ENCODE assay signal across 9 cellular contexts in genomic region chr12:121227294-121227693, GRCh38. TPM values are rescaled to one million over a fixed set of nuclear protein-coding genes. Genes with fewer than 3 reads are reported as not detected.
DNase-seq lines count a peak whose midpoint lies in the region; ATAC-seq and TF ChIP-seq lines count a peak whose summit lies in the region.
"Had no signal": no experiment of that assay in that cellular context is flagged by ENCODE, and none has a peak within 500 bp of the region (broad histone marks: within the 10 kb centered on the region; RNA-seq: fewer than 3 reads in every experiment).

No MANE protein-coding gene starts in this region.

- ATAC-seq in GM21381 (IDR thresholded peaks at IDR 0.05; ENCODE audit: unreplicated experiment) (peak; percentile 63), Right ventricle myocardium inferior (no peak)

- H3K27me3 ChIP-seq in DOHH2 (ENCODE audit: control insufficient read depth, low read length) (no peaks in the 10 kb centered on the region), MM.1S (replicated peaks; ENCODE audit: insufficient read depth, low read length) (no peaks in the 10 kb centered on the region)

- no peaks in the 10 kb centered on the region for H3K36me3 ChIP-seq in DOHH2 (ENCODE audit: control insufficient read depth, low read length)
- no peaks in the 10 kb centered on the region for H3K36me3 ChIP-seq in MM.1S (replicated peaks; ENCODE audit: insufficient read depth, low read length)

- H3K4me1 ChIP-seq in DOHH2 (ENCODE audit: control insufficient read depth, low read length) (peaks cover 38% of the 10 kb centered on the region), MM.1S (ENCODE audit: low read length) (0 out of 2 replicates have a peak, but pooled peaks cover 4% of the 10 kb centered on the region)

- H3K4me2 ChIP-seq in DOHH2 (ENCODE audit: low read length) (peak overlapping the region; percentile 56), MM.1S (ENCODE audit: low read depth, low read length) (peak overlapping the region; percentile 70; the same call in 1 of the 2 replicates)

- H3K4me3 ChIP-seq in DOHH2 (ENCODE audit: low read length), result peak overlapping the region; percentile 0; the same call in 1 of the 2 replicates
- no peak overlapping the region for H3K4me3 ChIP-seq in MM.1S (ENCODE audit: low read length)
- H3K4me3 ChIP-seq: skin epidermis had no signal

- peak overlapping the region; percentile 49; the same call in 1 of the 2 replicates for H3K9ac ChIP-seq in MM.1S (ENCODE audit: low read length)

- TF ChIP-seq CTCF in DOHH2 (IDR thresholded peaks at IDR 0.05; ENCODE audit: low read depth, low read length, poor library complexity, severe bottlenecking) (no peak), MM.1S (IDR thresholded peaks at IDR 0.05; ENCODE audit: low read length) (no peak)

- H3K27ac ChIP-seq in DOHH2 (ENCODE audit: low read depth, low read length) (0 out of 2 replicates have a peak overlapping the region, but pooled peaks have one; percentile 8), MM.1S (ENCODE audit: low read length) (peak overlapping the region; percentile 88; the same call in 1 of the 2 replicates)

- H3K9me2 ChIP-seq in DOHH2 (replicated peaks; ENCODE audit: control insufficient read depth, low read length) (no peaks in the 10 kb centered on the region), MM.1S (replicated peaks; ENCODE audit: insufficient read depth, low read length) (no peaks in the 10 kb centered on the region)

- H2AFZ ChIP-seq in MM.1S (ENCODE audit: low read length), result peak overlapping the region; percentile 52; the same call in 1 of the 2 replicates

- H3F3A ChIP-seq in DOHH2 (ENCODE audit: control insufficient read depth, insufficient read depth) (0 out of 2 replicates have a peak, but pooled peaks cover 2% of the 10 kb centered on the region), MM.1S (ENCODE audit: insufficient read depth, low read length) (peaks cover 3% of the 10 kb centered on the region; the same call in 1 of the 2 replicates)

- intact Hi-C loops in Right ventricle myocardium inferior (cut with DNase I), result no loop called here

- DNase-seq in MM.1S, result peak; percentile 81
- peak; percentile 7 for DNase-seq in iPS-NIHi7 (ENCODE audit: extremely low spot score)
- no peak for DNase-seq in Right ventricle myocardium inferior (ENCODE audit: missing footprints)
- no peak for DNase-seq in hippocampal formation (lab: John Stamatoyannopoulos, UW)
- DNase-seq in superior temporal gyrus (ENCODE audit: extremely low spot score), result no peak
- no peak for DNase-seq in medulla oblongata (ENCODE audit: extremely low spot score)

- no peaks in the 10 kb centered on the region for H3K9me3 ChIP-seq in DOHH2 (ENCODE audit: control insufficient read depth, insufficient read depth, low read length)
- no peaks in the 10 kb centered on the region for H3K9me3 ChIP-seq in MM.1S (replicated peaks; ENCODE audit: insufficient read depth, low read length)

- no peaks in the 10 kb centered on the region for H3K79me2 ChIP-seq in DOHH2 (ENCODE audit: control insufficient read depth, low read length)
- no peaks in the 10 kb centered on the region for H3K79me2 ChIP-seq in MM.1S (ENCODE audit: low read length)

- H4K20me1 ChIP-seq in DOHH2 (ENCODE audit: control insufficient read depth, insufficient read depth, low read depth, low read length) (no peaks in the 10 kb centered on the region), MM.1S (ENCODE audit: insufficient read depth, low read length) (no peaks in the 10 kb centered on the region)

RNA-seq across cellular contexts. Expression of gene P2RX4, which starts 17.4 kb away (rescaled TPM):
- 4.7 TPM for total RNA-seq in Right ventricle myocardium inferior

Comparison
In these comparisons a context has a peak if more than half of its experiments do, and no peak if none do; other contexts are left out.
1. DNase-seq: peak in MM.1S (single experiment) and iPS-NIHi7 (single experiment); none in Right ventricle myocardium inferior (single experiment), hippocampal formation (0 of 2), superior temporal gyrus (single experiment) and medulla oblongata (single experiment).